Comparison of ENCODE assay signal across 8 cellular contexts in genomic region chr11:18322818-18323570, GRCh38. TPM values are rescaled to one million over a fixed set of nuclear protein-coding genes. Genes with fewer than 3 reads are reported as not detected.
DNase-seq lines count a peak whose midpoint lies in the region; ATAC-seq and TF ChIP-seq lines count a peak whose summit lies in the region.

No MANE protein-coding gene starts in this region.

- H3K27ac Mint-ChIP-seq in memory B cell = peak overlapping the region; percentile 100

- TF ChIP-seq CTCF in A673 (conservative IDR thresholded peaks at IDR 0.05; ENCODE audit: low read depth, low read length) (no peak), HFF-Myc (IDR thresholded peaks at IDR 0.05; ENCODE audit: low read depth, low read length, missing control alignments) (no peak)

- CTCF ChIA-PET in A673 (lab: Charles Lee) = no interaction called here

- DNase-seq in A673 (ENCODE audit: low spot score) (no peak), HFF-Myc (ENCODE audit: extremely low read depth, low read depth) (no peak), astrocyte of the hippocampus (ENCODE audit: low read depth, low spot score) (peak; percentile 31), memory B cell (ENCODE audit: low spot score in 2 of 2) (no peak), mucosa of gallbladder (ENCODE audit: low spot score) (no peak), NCI-H1694 (lab: John Stamatoyannopoulos, UW) (no peak)
- DNase-seq in activated CD8-positive, alpha-beta memory T cell treated with anti-CD3 and anti-CD28 coated beads for 24 hours = no peak
- DNase-seq in stimulated activated CD4-positive, alpha-beta T cell treated with anti-CD3 and anti-CD28 coated beads, Interleukin-15, amount 100 ng/mL, for 24 hours = no peak

- no TSS peak for BruUV-seq in A673 (replicated peaks; lab: Mats Ljungman, UMichigan)

- POLR2A ChIA-PET in A673 (lab: Charles Lee; ENCODE audit: low non-redundant PET) = no interaction called here

- peaks cover 44% of the 10 kb centered on the region for H3K4me1 Mint-ChIP-seq in memory B cell

- no peak for ATAC-seq in memory B cell (ENCODE audit: low read depth)

- intact Hi-C loops in A673 (cut with micrococcal nuclease; ENCODE audit: unreplicated experiment) = loop anchor here (2.0 kb wide), 1 partner anchor 72 kb away; the partner anchor contains the start of gene LDHA

- peaks cover 9% of the 10 kb centered on the region for H3K36me3 Mint-ChIP-seq in memory B cell

- H3K4me3 Mint-ChIP-seq in memory B cell = peak overlapping the region; percentile 100

- H3K36me3 ChIP-seq in A673 (ENCODE audit: insufficient read depth, low read length, poor library complexity, severe bottlenecking) = peaks cover 18% of the 10 kb centered on the region

- H3K27ac ChIP-seq in A673 (ENCODE audit: low read depth, low read length, poor library complexity, severe bottlenecking) = peak overlapping the region; percentile 48

- H3K9me3 Mint-ChIP-seq in memory B cell = no peaks in the 10 kb centered on the region

- no peaks in the 10 kb centered on the region for H3K9me3 ChIP-seq in A673 (ENCODE audit: low read depth, low read length, poor library complexity, severe bottlenecking)

- peaks cover 15% of the 10 kb centered on the region for H3K4me1 ChIP-seq in A673 (ENCODE audit: insufficient read depth, low read length, poor library complexity, severe bottlenecking)

- H3K4me3 ChIP-seq in A673 (ENCODE audit: low read depth, low read length, poor library complexity, severe bottlenecking) (peak overlapping the region; percentile 61), HFF-Myc (replicated peaks; ENCODE audit: low read depth, low read length) (peak overlapping the region; percentile 70)

- no peaks in the 10 kb centered on the region for H3K27me3 Mint-ChIP-seq in memory B cell

- H3K27me3 ChIP-seq in A673 (replicated peaks; ENCODE audit: insufficient read depth, low read depth, low read length, poor library complexity) = no peaks in the 10 kb centered on the region

RNA-seq across cellular contexts. Expression of gene GTF2H1, which starts 0.6 kb away (rescaled TPM):
- 46.9 and 56.2 TPM in 2 replicates for total RNA-seq in A673 (2021)
- 35.7 TPM for total RNA-seq in mucosa of gallbladder

RNA-seq across cellular contexts. Expression of gene HPS5, which starts 1.1 kb away (rescaled TPM):
- total RNA-seq in A673 (2021) (17.7 and 18.9 TPM in 2 replicates), mucosa of gallbladder (13.5 TPM)

RNA-seq across cellular contexts. Expression of gene SAA1, which starts 56.9 kb away (rescaled TPM):
- total RNA-seq in A673 (2021) = 0.63 TPM in 1 of 2 replicates, not detected in the other
- total RNA-seq in mucosa of gallbladder = 19.3 TPM

Comparison
In these comparisons a context has a peak if more than half of its experiments do, and no peak if none do; other contexts are left out.
1. RNA of gene SAA1, which starts 56.9 kb away (total RNA-seq): 19.3 TPM in mucosa of gallbladder (single experiment); 0.63 TPM in A673; every median in the first group is over 10 times any median in the second.